In the genomic region with DNA sequence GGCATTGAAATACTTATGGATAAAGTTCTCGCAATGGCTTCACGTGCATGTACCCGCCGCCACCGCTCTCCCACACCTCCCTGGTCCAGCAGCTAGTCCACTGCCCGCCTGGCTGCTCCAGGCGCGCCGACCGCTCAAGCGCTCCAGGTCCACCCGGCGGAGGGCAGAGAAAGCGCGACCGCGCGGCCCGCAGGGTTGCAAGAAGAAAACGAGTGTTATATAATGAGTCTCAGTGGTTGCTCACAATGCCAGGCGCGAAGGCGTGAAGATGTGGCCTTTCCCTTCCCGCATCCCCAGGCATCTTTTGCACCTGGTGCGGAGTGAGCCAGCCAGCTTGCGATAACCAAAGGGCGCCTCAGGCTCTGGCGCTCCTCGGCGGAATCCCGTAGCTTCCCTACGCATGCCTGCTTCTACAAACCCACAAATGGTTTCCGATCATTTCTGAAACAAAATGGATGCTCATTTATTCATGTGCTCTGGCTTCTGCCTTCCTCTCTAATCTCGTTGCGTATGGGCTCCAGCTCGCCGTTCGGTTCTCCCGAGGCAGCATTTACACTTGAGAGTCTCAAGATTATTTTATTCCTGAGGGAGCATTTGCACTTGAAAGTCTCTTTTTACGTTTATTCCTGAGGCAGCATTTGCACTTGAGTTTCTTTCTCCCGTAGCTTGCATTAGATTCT, we compare ENCODE assay signal across 12 cellular contexts. TPM values are rescaled to one million over a fixed set of nuclear protein-coding genes. Genes with fewer than 3 reads are reported as not detected.
DNase-seq lines count a peak whose midpoint lies in the region; ATAC-seq and TF ChIP-seq lines count a peak whose summit lies in the region.
"Had no signal": no experiment of that assay in that cellular context is flagged by ENCODE, and none has a peak within 500 bp of the region (broad histone marks: within the 10 kb centered on the region; RNA-seq: fewer than 3 reads in every experiment).

No MANE protein-coding gene starts in this region.

- CTCF ChIA-PET in WTC11 (lab: Charles Lee) (interaction anchor here (1.1 to 4.8 kb wide), 4 partner anchors 21 to 155 kb away, joined by 3 to 60 read pairs (median 7); partner anchors contain the start of gene CDKN2B), OCI-LY7 (lab: Charles Lee; ENCODE audit: unreplicated experiment) (no interaction called here)

- no peaks in the 10 kb centered on the region for H3K4me1 ChIP-seq in fibroblast of lung (ENCODE audit: control insufficient read depth, extremely low read depth, insufficient read depth, low read length)
- peaks cover 3% of the 10 kb centered on the region for H3K4me1 ChIP-seq in OCI-LY7 (ENCODE audit: insufficient read depth, low read length, poor library complexity, severe bottlenecking)

- H4K20me1 ChIP-seq in fibroblast of lung (ENCODE audit: control insufficient read depth, extremely low read depth, insufficient read depth, low read length), result no peaks in the 10 kb centered on the region
- H4K20me1 ChIP-seq in OCI-LY7 (ENCODE audit: insufficient read depth, low read length), result no peaks in the 10 kb centered on the region; the same call in 1 of the 2 replicates

- no peaks in the 10 kb centered on the region for H3K79me2 ChIP-seq in fibroblast of lung (ENCODE audit: control insufficient read depth, insufficient read depth, low read length)
- H3K79me2 ChIP-seq in OCI-LY7 (ENCODE audit: insufficient read depth, low read depth, low read length), result peaks cover 19% of the 10 kb centered on the region

- peaks cover 34% of the 10 kb centered on the region for H3K36me3 Mint-ChIP-seq in T-helper 2 cell treated with Interferon-gamma antibody and Interleukin-4, amounts not matched to agents 5 μg/mL and 100 μg/mL, for 36 hours (ENCODE audit: low read depth)
- H3K36me3 Mint-ChIP-seq in WTC11, result no peaks in the 10 kb centered on the region

- H3K27me3 Mint-ChIP-seq in T-helper 2 cell treated with Interferon-gamma antibody and Interleukin-4, amounts not matched to agents 5 μg/mL and 100 μg/mL, for 36 hours (ENCODE audit: low read depth), result peaks cover 94% of the 10 kb centered on the region
- H3K27me3 Mint-ChIP-seq in WTC11 (ENCODE audit: low read depth), result peaks cover 100% of the 10 kb centered on the region

- H3K27ac ChIP-seq in fibroblast of lung (ENCODE audit: insufficient read depth, low read length) (no peak overlapping the region), OCI-LY7 (ENCODE audit: low read depth, low read length, poor library complexity, severe bottlenecking) (no peak overlapping the region)
- H3K27ac ChIP-seq: 22Rv1 had no signal

- BruUV-seq in OCI-LY7 (replicated peaks; lab: Mats Ljungman, UMichigan), result no TSS peak

- no peak overlapping the region for H2AFZ ChIP-seq in fibroblast of lung (ENCODE audit: low read length)
- H2AFZ ChIP-seq in OCI-LY7 (ENCODE audit: low read length), result no peak overlapping the region

- peaks cover 53% of the 10 kb centered on the region for H3K27me3 ChIP-seq in fibroblast of lung (ENCODE audit: control insufficient read depth, insufficient read depth, low read length)

- H3K4me3 ChIP-seq in fibroblast of lung (replicated peaks in 1 of 4; ENCODE audit: control extremely low read depth in 1 of 4, insufficient read depth in 1 of 4, low read depth in 3 of 4, low read length in 4 of 4) (no peak overlapping the region), OCI-LY7 (ENCODE audit: low read depth, low read length, poor library complexity, severe bottlenecking) (no peak overlapping the region)

- no peak overlapping the region for H3K9ac ChIP-seq in fibroblast of lung (ENCODE audit: insufficient read depth, low read length)

- POLR2A ChIA-PET in WTC11 (lab: Charles Lee) (no interaction called here), OCI-LY7 (lab: Charles Lee) (interaction anchor here (0.8 to 1.0 kb wide), 2 partner anchors 18 to 557 kb away, joined by 3 to 4 read pairs; no protein-coding TSS in a partner anchor)

- H3K9me3 ChIP-seq in fibroblast of lung (ENCODE audit: control insufficient read depth, insufficient read depth, low read depth, low read length) (no peaks in the 10 kb centered on the region), OCI-LY7 (ENCODE audit: low read length) (no peaks in the 10 kb centered on the region)

- H3K4me1 Mint-ChIP-seq in T-helper 2 cell treated with Interferon-gamma antibody and Interleukin-4, amounts not matched to agents 5 μg/mL and 100 μg/mL, for 36 hours (ENCODE audit: low read depth), result peaks cover 43% of the 10 kb centered on the region
- peaks cover 60% of the 10 kb centered on the region for H3K4me1 Mint-ChIP-seq in WTC11

- intact Hi-C loops in OCI-LY7 (cut with micrococcal nuclease; ENCODE audit: unreplicated experiment), result no loop called here

- no peaks in the 10 kb centered on the region for H3K9me2 ChIP-seq in OCI-LY7 (ENCODE audit: insufficient read depth, low read length)

- peaks cover 9% of the 10 kb centered on the region for H3K9me3 Mint-ChIP-seq in T-helper 2 cell treated with Interferon-gamma antibody and Interleukin-4, amounts not matched to agents 5 μg/mL and 100 μg/mL, for 36 hours
- H3K9me3 Mint-ChIP-seq in WTC11, result no peaks in the 10 kb centered on the region

- TF ChIP-seq CTCF in WTC11 (IDR thresholded peaks at IDR 0.05) (no peak), fibroblast of lung (conservative IDR thresholded peaks at IDR 0.05 in 1 of 2, IDR thresholded peaks at IDR 0.05 in 1 of 2; ENCODE audit: low read depth in 1 of 2, low read length in 2 of 2) (no peak), OCI-LY7 (conservative IDR thresholded peaks at IDR 0.05; ENCODE audit: low read length) (no peak)

- no peak for DNase-seq in T-helper 2 cell treated with Interferon-gamma antibody and Interleukin-4, amounts not matched to agents 5 μg/mL and 100 μg/mL, for 36 hours (ENCODE audit: low spot score)
- DNase-seq in T-helper 2 cell (no peak), WTC11 (ENCODE audit: low spot score) (peak; percentile 32), fibroblast of lung (ENCODE audit: low read depth in 2 of 2) (no peak), retina (peak; percentile 86), OCI-LY7 (ENCODE audit: low spot score) (no peak), germinal center (ENCODE audit: low spot score) (no peak)
- DNase-seq: activated CD4-positive, CD25-positive, alpha-beta regulatory T cell treated with anti-CD3 and anti-CD28 coated beads, Interleukin-2, amount 50 U/mL, for 72 hours; NCI-H2081 had no signal

- H3K4me2 ChIP-seq in fibroblast of lung (ENCODE audit: extremely low read depth, insufficient read depth, low read length) (peak overlapping the region; percentile 56), OCI-LY7 (ENCODE audit: low read length) (no peak overlapping the region)

- peak overlapping the region; percentile 58 for H3K4me3 Mint-ChIP-seq in T-helper 2 cell treated with Interferon-gamma antibody and Interleukin-4, amounts not matched to agents 5 μg/mL and 100 μg/mL, for 36 hours
- peak overlapping the region; percentile 45 for H3K4me3 Mint-ChIP-seq in WTC11

- peak overlapping the region; percentile 83 for H3K27ac Mint-ChIP-seq in T-helper 2 cell treated with Interferon-gamma antibody and Interleukin-4, amounts not matched to agents 5 μg/mL and 100 μg/mL, for 36 hours
- H3K27ac Mint-ChIP-seq in WTC11, result no peak overlapping the region

- no peaks in the 10 kb centered on the region for H3K36me3 ChIP-seq in fibroblast of lung (ENCODE audit: control insufficient read depth, insufficient read depth, low read length)
- peaks cover 78% of the 10 kb centered on the region for H3K36me3 ChIP-seq in OCI-LY7 (ENCODE audit: insufficient read depth, low read length)

- ATAC-seq in WTC11, result peak; percentile 5
- no peak for ATAC-seq in esophagus mucosa
- ATAC-seq: Panc1 had no signal

TF ChIP-seq in WTC11, 78 proteins besides CTCF, POLR2A, EP300 and RAD21 (continues in another document):
- TF ChIP-seq NFE2L1 (CRISPR knock-in tag; IDR thresholded peaks at IDR 0.05), result no peak
- no peak for TF ChIP-seq NR2C2 (CRISPR knock-in tag; IDR thresholded peaks at IDR 0.05)
- TF ChIP-seq RELA (CRISPR knock-in tag; IDR thresholded peaks at IDR 0.05; ENCODE audit: borderline replicate concordance), result no peak
- TF ChIP-seq ZNF425 (CRISPR knock-in tag; conservative IDR thresholded peaks at IDR 0.05), result no peak
- no peak for TF ChIP-seq GABPB1 (CRISPR knock-in tag; IDR thresholded peaks at IDR 0.05)

RNA-seq across cellular contexts. Expression of gene CDKN2A, which starts 25.7 kb away (rescaled TPM):
- total RNA-seq in WTC11 (2021) (0.50 to 0.57 TPM (median 0.57 TPM) in 3 replicates), fibroblast of lung (10.8 and 19.2 TPM in 2 replicates), esophagus mucosa (7.7 TPM), OCI-LY7 (2022) (145 and 148 TPM in 2 replicates)
- polyA plus RNA-seq in fibroblast of lung, result 23.5 and 25.3 TPM in 2 replicates
- 39.9 and 45.5 TPM in 2 replicates for polyA plus RNA-seq in fibroblast of lung (2012)
- 4.9 and 13.2 TPM in 2 replicates for polyA minus RNA-seq in fibroblast of lung (ENCODE audit: low replicate concordance)
- total RNA-seq in OCI-LY7 (2014; rRNA removed; shearing (Covaris generic)), result 216 TPM in 2 replicates

RNA-seq across cellular contexts. Expression of gene CDKN2B-AS1, which starts 26.1 kb away (rescaled TPM):
- total RNA-seq in WTC11 (2021) (0.21 to 0.24 TPM in 2 of 3 replicates, not detected in the other), fibroblast of lung (3.9 and 7.6 TPM in 2 replicates), esophagus mucosa (1.0 TPM), OCI-LY7 (2022) (19.4 and 20.4 TPM in 2 replicates)
- polyA plus RNA-seq in fibroblast of lung, result 1.1 and 1.7 TPM in 2 replicates
- 1.0 and 1.1 TPM in 2 replicates for polyA plus RNA-seq in fibroblast of lung (2012)
- not detected in 2 replicates for polyA minus RNA-seq in fibroblast of lung (ENCODE audit: low replicate concordance)
- total RNA-seq in OCI-LY7 (2014; rRNA removed; shearing (Covaris generic)), result 20.2 and 24.3 TPM in 2 replicates

RNA-seq across cellular contexts. Expression of gene CDKN2B, which starts 40.6 kb away (rescaled TPM):
- total RNA-seq in WTC11 (2021) (0.13 to 0.73 TPM (median 0.46 TPM) in 3 replicates), fibroblast of lung (29.0 and 44.9 TPM in 2 replicates), esophagus mucosa (75.6 TPM), OCI-LY7 (2022) (3.7 and 4.7 TPM in 2 replicates)
- 13.8 and 22.6 TPM in 2 replicates for polyA plus RNA-seq in fibroblast of lung
- 10.8 and 18.3 TPM in 2 replicates for polyA plus RNA-seq in fibroblast of lung (2012)
- polyA minus RNA-seq in fibroblast of lung (ENCODE audit: low replicate concordance), result 6.2 and 14.0 TPM in 2 replicates
- 2.0 TPM in 2 replicates for total RNA-seq in OCI-LY7 (2014; rRNA removed; shearing (Covaris generic))

Comparison
In these comparisons a context has a peak if more than half of its experiments do, and no peak if none do; other contexts are left out.
1. DNase-seq: peak in WTC11 (single experiment) and retina (single experiment); none in T-helper 2 cell treated with Interferon-gamma antibody and Interleukin-4, amounts not matched to agents 5 μg/mL and 100 μg/mL, for 36 hours (single experiment), T-helper 2 cell (0 of 5), fibroblast of lung (0 of 2), OCI-LY7 (single experiment) and germinal center (single experiment).